Comparison of ENCODE assay signal across 23 cellular contexts in genomic region chr16:69579783-69580182, GRCh38. TPM values are rescaled to one million over a fixed set of nuclear protein-coding genes. Genes with fewer than 3 reads are reported as not detected.
DNase-seq lines count a peak whose midpoint lies in the region; ATAC-seq and TF ChIP-seq lines count a peak whose summit lies in the region.
"Had no signal": no experiment of that assay in that cellular context is flagged by ENCODE, and none has a peak within 500 bp of the region (broad histone marks: within the 10 kb centered on the region; RNA-seq: fewer than 3 reads in every experiment).

No MANE protein-coding gene starts in this region.

- ATAC-seq in activated CD8-positive, alpha-beta T cell treated with anti-CD3 and anti-CD28 coated beads for 36 hours, result no peak
- ATAC-seq in activated CD8-positive, alpha-beta T cell treated with anti-CD3 and anti-CD28 coated beads, Interleukin-2, amount 10 ng/mL, durations not matched to agents 7 days and 5 days, result no peak
- ATAC-seq in left lung (peak; percentile 84), HG02763 (IDR thresholded peaks at IDR 0.05; ENCODE audit: unreplicated experiment) (no peak), HG03520 (IDR thresholded peaks at IDR 0.05; ENCODE audit: unreplicated experiment) (no peak)
- ATAC-seq: K562 had no signal

- H3K9me3 Mint-ChIP-seq in activated CD8-positive, alpha-beta T cell treated with anti-CD3 and anti-CD28 coated beads for 36 hours, result no peaks in the 10 kb centered on the region
- no peaks in the 10 kb centered on the region for H3K9me3 Mint-ChIP-seq in activated CD8-positive, alpha-beta T cell treated with anti-CD3 and anti-CD28 coated beads, Interleukin-2, amount 10 ng/mL, durations not matched to agents 7 days and 5 days (ENCODE audit: insufficient read depth)
- H3K9me3 Mint-ChIP-seq: CD14-positive monocyte; CD8-positive, alpha-beta memory T cell; H9 had no signal

- H3K4me1 Mint-ChIP-seq in activated CD8-positive, alpha-beta T cell treated with anti-CD3 and anti-CD28 coated beads for 36 hours (ENCODE audit: low read depth), result peaks cover 43% of the 10 kb centered on the region
- H3K4me1 Mint-ChIP-seq in activated CD8-positive, alpha-beta T cell treated with anti-CD3 and anti-CD28 coated beads, Interleukin-2, amount 10 ng/mL, durations not matched to agents 7 days and 5 days (ENCODE audit: low read depth), result peaks cover 4% of the 10 kb centered on the region
- H3K4me1 Mint-ChIP-seq: CD14-positive monocyte had no signal

- no peak overlapping the region for H3K4me3 Mint-ChIP-seq in activated CD8-positive, alpha-beta T cell treated with anti-CD3 and anti-CD28 coated beads for 36 hours
- no peak overlapping the region for H3K4me3 Mint-ChIP-seq in activated CD8-positive, alpha-beta T cell treated with anti-CD3 and anti-CD28 coated beads, Interleukin-2, amount 10 ng/mL, durations not matched to agents 7 days and 5 days
- H3K4me3 Mint-ChIP-seq: CD14-positive monocyte; CD8-positive, alpha-beta memory T cell; H9 had no signal

- H3K36me3 Mint-ChIP-seq in activated CD8-positive, alpha-beta T cell treated with anti-CD3 and anti-CD28 coated beads for 36 hours (ENCODE audit: low read depth), result peaks cover 26% of the 10 kb centered on the region
- peaks cover 8% of the 10 kb centered on the region for H3K36me3 Mint-ChIP-seq in activated CD8-positive, alpha-beta T cell treated with anti-CD3 and anti-CD28 coated beads, Interleukin-2, amount 10 ng/mL, durations not matched to agents 7 days and 5 days (ENCODE audit: low read depth)

- H3K27ac Mint-ChIP-seq in activated CD8-positive, alpha-beta T cell treated with anti-CD3 and anti-CD28 coated beads for 36 hours, result peak overlapping the region; percentile 6
- no peak overlapping the region for H3K27ac Mint-ChIP-seq in activated CD8-positive, alpha-beta T cell treated with anti-CD3 and anti-CD28 coated beads, Interleukin-2, amount 10 ng/mL, durations not matched to agents 7 days and 5 days
- H3K27ac Mint-ChIP-seq: CD14-positive monocyte, H9 had no signal

- CTCF ChIA-PET in activated CD8-positive, alpha-beta T cell treated with anti-CD3 and anti-CD28 coated beads for 36 hours (lab: Charles Lee), result no interaction called here
- CTCF ChIA-PET in activated CD8-positive, alpha-beta T cell treated with anti-CD3 and anti-CD28 coated beads, Interleukin-2, amount 10 ng/mL, durations not matched to agents 7 days and 5 days (lab: Charles Lee), result no interaction called here

- no peak overlapping the region for H3K27ac ChIP-seq in left lung
- H3K27ac ChIP-seq: SJCRH30 had no signal

- no peak for DNase-seq in activated CD8-positive, alpha-beta T cell treated with anti-CD3 and anti-CD28 coated beads for 36 hours
- no peak for DNase-seq in activated CD8-positive, alpha-beta T cell treated with anti-CD3 and anti-CD28 coated beads, Interleukin-2, amount 10 ng/mL, durations not matched to agents 7 days and 5 days
- DNase-seq in DMS79 treated with DMSO at 0.1 percent for 48 hours (lab: John Stamatoyannopoulos, UW) (peak; percentile 22), left lung (no peak), hypothalamus (lab: John Stamatoyannopoulos, UW) (no peak)
- DNase-seq: ACHN; BE2C; CD8-positive, alpha-beta memory T cell; DMS 273 treated with DMSO at 0.1 percent for 48 hours; DND-41; H9; Kasumi-1; NCI-H1105 treated with DMSO at 0.1 percent for 48 hours; NCI-H146; NCI-H1930; NCI-H2171; NCI-H345; NCI-H510A treated with DMSO at 0.1 percent for 48 hours; SJCRH30 had no signal

- no peaks in the 10 kb centered on the region for H3K27me3 Mint-ChIP-seq in activated CD8-positive, alpha-beta T cell treated with anti-CD3 and anti-CD28 coated beads for 36 hours
- H3K27me3 Mint-ChIP-seq in activated CD8-positive, alpha-beta T cell treated with anti-CD3 and anti-CD28 coated beads, Interleukin-2, amount 10 ng/mL, durations not matched to agents 7 days and 5 days (ENCODE audit: low read depth), result no peaks in the 10 kb centered on the region

- TF ChIP-seq CTCF in activated CD8-positive, alpha-beta T cell treated with anti-CD3 and anti-CD28 coated beads for 36 hours (IDR thresholded peaks at IDR 0.05), result no peak
- no peak for TF ChIP-seq CTCF in left lung (IDR thresholded peaks at IDR 0.05)

- H3K27me3 ChIP-seq in left lung, result no peaks in the 10 kb centered on the region
- H3K27me3 ChIP-seq: BE2C, SJCRH30 had no signal

- intact Hi-C loops in activated CD8-positive, alpha-beta T cell treated with anti-CD3 and anti-CD28 coated beads for 36 hours (cut with micrococcal nuclease), result no loop called here
- intact Hi-C loops in left lung (cut with DNase I), result no loop called here

- no peaks in the 10 kb centered on the region for H3K9me3 ChIP-seq in left lung
- H3K9me3 ChIP-seq: BE2C, SJCRH30 had no signal

- no peaks in the 10 kb centered on the region for H3K36me3 ChIP-seq in left lung
- H3K36me3 ChIP-seq: BE2C had no signal

- H3K4me3 ChIP-seq in left lung, result no peak overlapping the region
- H3K4me3 ChIP-seq: K562, SJCRH30 had no signal

- peaks cover 4 to 38% of the 10 kb centered on the region in 2 donors for H3K4me1 ChIP-seq in left lung
- H3K4me1 ChIP-seq: BE2C had no signal

- POLR2A ChIA-PET in activated CD8-positive, alpha-beta T cell treated with anti-CD3 and anti-CD28 coated beads for 36 hours (lab: Charles Lee), result interaction anchor here (1.0 kb wide), 1 partner anchor 9 kb away, joined by 3 read pairs; no protein-coding TSS in a partner anchor
- POLR2A ChIA-PET in activated CD8-positive, alpha-beta T cell treated with anti-CD3 and anti-CD28 coated beads, Interleukin-2, amount 10 ng/mL, durations not matched to agents 7 days and 5 days (lab: Charles Lee), result interaction anchor here (0.6 kb wide), 1 partner anchor 13 kb away, joined by 3 read pairs; no protein-coding TSS in a partner anchor

RNA-seq across cellular contexts. Expression of gene NFAT5, which starts 14.0 kb away (rescaled TPM):
- total RNA-seq in activated CD8-positive, alpha-beta T cell treated with anti-CD3 and anti-CD28 coated beads for 36 hours, result 10 to 100 TPM; 36.0 to 37.8 TPM
- total RNA-seq in activated CD8-positive, alpha-beta T cell treated with anti-CD3 and anti-CD28 coated beads, Interleukin-2, amount 10 ng/mL, durations not matched to agents 7 days and 5 days, result 10 to 100 TPM; 16.8 to 17.5 TPM
- 10 to 100 TPM; 44.8 to 53.5 TPM for total RNA-seq in left lung
